Comparison of ENCODE assay signal across 18 cellular contexts in genomic region chr10:7697304-7697822, GRCh38. TPM values are rescaled to one million over a fixed set of nuclear protein-coding genes. Genes with fewer than 3 reads are reported as not detected.
DNase-seq lines count a peak whose midpoint lies in the region; ATAC-seq and TF ChIP-seq lines count a peak whose summit lies in the region.
"Had no signal": no experiment of that assay in that cellular context is flagged by ENCODE, and none has a peak within 500 bp of the region (broad histone marks: within the 10 kb centered on the region; RNA-seq: fewer than 3 reads in every experiment).

No MANE protein-coding gene starts in this region.

- no TSS peak for BruUV-seq in mammary epithelial cell (replicated peaks; lab: Mats Ljungman, UMichigan)

- no peaks in the 10 kb centered on the region for H3K36me3 ChIP-seq in ascending aorta
- no peaks in the 10 kb centered on the region for H3K36me3 ChIP-seq in thyroid gland
- H3K36me3 ChIP-seq in mammary epithelial cell (ENCODE audit: insufficient read depth, low read length) = no peaks in the 10 kb centered on the region

- TF ChIP-seq POLR2A in thyroid gland (IDR thresholded peaks at IDR 0.05) = no peak

- dilution Hi-C loops in mammary epithelial cell (cut with HindIII; ENCODE audit: low sequenced_read_pairs) = no loop called here

- H3K79me2 ChIP-seq in mammary epithelial cell (ENCODE audit: insufficient read depth, low read length) = no peaks in the 10 kb centered on the region

- intact Hi-C loops in ascending aorta (cut with DNase I) (no loop called here), thyroid gland (cut with DNase I) (no loop called here), mammary epithelial cell (cut with micrococcal nuclease) (no loop called here)

- WGBS in thyroid gland, 2 donors = 81 to 86% methylated on average over 5 to 6 of the region's 8 CpGs
- 65% methylated on average over 6 of the region's 8 CpGs for WGBS in mammary epithelial cell (ENCODE audit: low coverage, missing lambda C conversion rate)

- ATAC-seq in left lobe of liver (peak; percentile 8), HG02884 (IDR thresholded peaks at IDR 0.05; ENCODE audit: unreplicated experiment) (no peak)
- ATAC-seq: CD8-positive, alpha-beta T cell had no signal

- TF ChIP-seq CTCF in ascending aorta (IDR thresholded peaks at IDR 0.05) (no peak), thyroid gland (IDR thresholded peaks at IDR 0.05) (no peak), mammary epithelial cell (conservative IDR thresholded peaks at IDR 0.05 in 1 of 2, IDR thresholded peaks at IDR 0.05 in 1 of 2; ENCODE audit: extremely low read depth in 1 of 2, insufficient read depth in 1 of 2, low read depth in 1 of 2, low read length in 2 of 2) (no peak)

- no peak overlapping the region for H2AFZ ChIP-seq in mammary epithelial cell (ENCODE audit: low read depth, low read length)

- DNase-seq in DMS 273 (lab: John Stamatoyannopoulos, UW; ENCODE audit: unreplicated experiment) (peak; percentile 4), DMS 273 treated with DMSO at 0.1 percent for 48 hours (lab: John Stamatoyannopoulos, UW) (no peak), ascending aorta (ENCODE audit: low spot score in 2 of 2) (no peak), left lobe of liver (ENCODE audit: low spot score) (no peak), thyroid gland (no peak), mammary epithelial cell (no peak), NCI-H1694 (lab: John Stamatoyannopoulos, UW) (no peak)
- DNase-seq: CD8-positive, alpha-beta T cell; GOT3; Karpas-422; NCI-H1105; NCI-H1694 treated with DMSO at 0.1 percent for 48 hours; NCI-H345; NCI-H526 treated with DMSO at 0.1 percent for 48 hours had no signal

- H3K4me1 ChIP-seq in ascending aorta (peaks cover 5 to 17% of the 10 kb centered on the region in 2 donors), thyroid gland (peaks cover 22 to 25% of the 10 kb centered on the region in 2 donors), mammary epithelial cell (ENCODE audit: insufficient read depth, low read length) (no peaks in the 10 kb centered on the region)

- CTCF ChIA-PET in mammary epithelial cell (lab: Charles Lee; ENCODE audit: low non-redundant PET) = no interaction called here

- no peak overlapping the region for H3K9ac ChIP-seq in mammary epithelial cell (ENCODE audit: insufficient read depth, low read length)

- in situ Hi-C loops in mammary epithelial cell (cut with MboI; ENCODE audit: low sequenced_read_pairs in 2 of 2) = loop anchor here in 1 of 2 donors (25.0 kb wide), 1 partner anchor 1285 kb away; no protein-coding TSS in a partner anchor

- H3K9me3 ChIP-seq in ascending aorta = no peaks in the 10 kb centered on the region
- no peaks in the 10 kb centered on the region for H3K9me3 ChIP-seq in thyroid gland
- H3K9me3 ChIP-seq in mammary epithelial cell (replicated peaks; ENCODE audit: insufficient read depth, low read length) = no peaks in the 10 kb centered on the region

- no peak overlapping the region for H3K4me2 ChIP-seq in mammary epithelial cell (ENCODE audit: insufficient read depth, low read depth, low read length)

- H3K4me3 ChIP-seq in ascending aorta (no peak overlapping the region), thyroid gland (replicated peaks in 1 of 3) (no peak overlapping the region), mammary epithelial cell (replicated peaks in 1 of 3; ENCODE audit: insufficient read depth in 1 of 3, low read depth in 2 of 3, low read length in 3 of 3) (no peak overlapping the region)

- H4K20me1 ChIP-seq in mammary epithelial cell (ENCODE audit: insufficient read depth, low read length) = no peaks in the 10 kb centered on the region

- H3K27ac ChIP-seq in ascending aorta (peak overlapping the region; percentile 75), thyroid gland (peak overlapping the region; percentile 63 to 79 (median 78)), mammary epithelial cell (ENCODE audit: insufficient read depth, low read depth, low read length) (no peak overlapping the region)
- H3K27ac ChIP-seq: 22Rv1 had no signal

- H3K27me3 ChIP-seq in ascending aorta = no peaks in the 10 kb centered on the region
- no peaks in the 10 kb centered on the region for H3K27me3 ChIP-seq in thyroid gland
- H3K27me3 ChIP-seq in mammary epithelial cell (ENCODE audit: insufficient read depth, low read length) = no peaks in the 10 kb centered on the region

RNA-seq across cellular contexts. Expression of gene ITIH2, which starts 5.8 kb away (rescaled TPM):
- total RNA-seq in ascending aorta (2.4 TPM), left lobe of liver (471 TPM), thyroid gland (not detected), mammary epithelial cell (not detected)
- not detected for polyA plus RNA-seq in mammary epithelial cell
- not detected for polyA minus RNA-seq in mammary epithelial cell
- total RNA-seq: CD8-positive, alpha-beta T cell; RPMI7951 had no signal
- polyA plus RNA-seq: BJ had no signal

RNA-seq across cellular contexts. Expression of gene ITIH5, which starts 30.6 kb away (rescaled TPM):
- total RNA-seq in ascending aorta (19.4 TPM), left lobe of liver (0.30 TPM), thyroid gland (10 to 100 TPM; 14.4 to 31.3 (median 20.2) TPM), mammary epithelial cell (1 to 10 TPM in 1 of 2 donors, not detected in 1; 2.2 TPM)
- polyA plus RNA-seq in mammary epithelial cell = not detected
- not detected for polyA minus RNA-seq in mammary epithelial cell
- total RNA-seq: CD8-positive, alpha-beta T cell had no signal

Comparison
In these comparisons a context has a peak if more than half of its experiments do, and no peak if none do; other contexts are left out.
1. RNA of gene ITIH2, which starts 5.8 kb away (total RNA-seq): 471 TPM in left lobe of liver (single experiment); 2.4 TPM in ascending aorta (single experiment), not detected in thyroid gland and not detected in mammary epithelial cell; every median in the first group is over 100 times any median in the second.